1 cellular context compared by ENCODE assay signal in the genomic region with DNA sequence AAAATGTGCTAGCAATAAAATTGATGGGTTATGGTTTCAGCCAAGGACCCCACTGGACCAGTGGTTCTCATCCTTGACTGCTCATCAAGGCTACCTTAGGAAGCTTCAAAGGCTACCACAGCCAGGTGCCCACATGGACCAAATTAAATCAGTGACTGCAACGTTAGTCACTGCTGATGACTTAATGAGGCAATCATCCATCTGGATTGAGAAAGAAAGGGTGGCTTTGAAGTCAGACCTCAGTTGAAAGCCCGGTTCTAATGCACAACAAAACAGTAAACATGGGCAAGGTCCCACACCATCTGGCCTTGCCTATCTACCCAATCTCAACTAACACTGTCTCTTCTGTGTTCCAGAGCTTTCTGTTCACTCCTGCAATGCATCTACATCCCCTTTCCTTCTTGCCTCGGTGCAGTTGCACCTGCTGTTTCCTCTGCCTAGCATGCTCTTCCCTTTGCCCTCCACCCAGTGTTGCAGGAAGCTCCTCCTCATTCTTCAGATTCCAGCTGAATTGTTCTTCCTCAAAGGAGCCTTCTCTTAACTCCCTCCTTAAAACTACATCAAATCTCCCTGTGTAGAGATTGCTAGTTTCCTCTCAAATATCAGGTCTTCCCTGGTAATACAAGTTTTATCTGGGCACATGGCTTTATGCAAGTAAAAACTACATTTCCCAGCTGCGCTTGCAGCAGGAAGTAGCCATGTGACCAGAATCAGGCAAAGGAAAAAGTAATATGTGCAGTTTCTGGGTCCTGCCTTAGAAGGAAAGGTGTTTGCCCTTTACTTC.
TF ChIP-seq lines count a peak whose summit lies in the region.

No MANE protein-coding gene starts in this region.

TF ChIP-seq in HEK293, 187 proteins besides CTCF, POLR2A, EP300 and RAD21 (continued from another document):
- TF ChIP-seq, protein P1, sequence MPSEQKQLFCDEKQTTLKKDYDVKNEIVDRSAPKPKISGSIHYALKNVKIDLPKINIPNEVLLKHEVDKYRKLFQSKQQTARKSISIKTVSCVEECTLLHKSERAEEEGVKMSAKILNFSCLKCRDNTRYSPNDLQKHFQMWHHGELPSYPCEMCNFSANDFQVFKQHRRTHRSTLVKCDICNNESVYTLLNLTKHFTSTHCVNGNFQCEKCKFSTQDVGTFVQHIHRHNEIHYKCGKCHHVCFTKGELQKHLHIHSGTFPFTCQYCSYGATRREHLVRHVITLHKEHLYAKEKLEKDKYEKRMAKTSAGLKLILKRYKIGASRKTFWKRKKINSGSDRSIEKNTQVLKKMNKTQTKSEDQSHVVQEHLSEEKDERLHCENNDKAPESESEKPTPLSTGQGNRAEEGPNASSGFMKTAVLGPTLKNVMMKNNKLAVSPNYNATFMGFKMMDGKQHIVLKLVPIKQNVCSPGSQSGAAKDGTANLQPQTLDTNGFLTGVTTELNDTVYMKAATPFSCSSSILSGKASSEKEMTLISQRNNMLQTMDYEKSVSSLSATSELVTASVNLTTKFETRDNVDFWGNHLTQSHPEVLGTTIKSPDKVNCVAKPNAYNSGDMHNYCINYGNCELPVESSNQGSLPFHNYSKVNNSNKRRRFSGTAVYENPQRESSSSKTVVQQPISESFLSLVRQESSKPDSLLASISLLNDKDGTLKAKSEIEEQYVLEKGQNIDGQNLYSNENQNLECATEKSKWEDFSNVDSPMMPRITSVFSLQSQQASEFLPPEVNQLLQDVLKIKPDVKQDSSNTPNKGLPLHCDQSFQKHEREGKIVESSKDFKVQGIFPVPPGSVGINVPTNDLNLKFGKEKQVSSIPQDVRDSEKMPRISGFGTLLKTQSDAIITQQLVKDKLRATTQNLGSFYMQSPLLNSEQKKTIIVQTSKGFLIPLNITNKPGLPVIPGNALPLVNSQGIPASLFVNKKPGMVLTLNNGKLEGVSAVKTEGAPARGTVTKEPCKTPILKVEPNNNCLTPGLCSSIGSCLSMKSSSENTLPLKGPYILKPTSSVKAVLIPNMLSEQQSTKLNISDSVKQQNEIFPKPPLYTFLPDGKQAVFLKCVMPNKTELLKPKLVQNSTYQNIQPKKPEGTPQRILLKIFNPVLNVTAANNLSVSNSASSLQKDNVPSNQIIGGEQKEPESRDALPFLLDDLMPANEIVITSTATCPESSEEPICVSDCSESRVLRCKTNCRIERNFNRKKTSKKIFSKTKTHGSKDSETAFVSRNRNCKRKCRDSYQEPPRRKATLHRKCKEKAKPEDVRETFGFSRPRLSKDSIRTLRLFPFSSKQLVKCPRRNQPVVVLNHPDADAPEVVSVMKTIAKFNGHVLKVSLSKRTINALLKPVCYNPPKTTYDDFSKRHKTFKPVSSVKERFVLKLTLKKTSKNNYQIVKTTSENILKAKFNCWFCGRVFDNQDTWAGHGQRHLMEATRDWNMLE (tag by site-specific recombination; conservative IDR thresholded peaks at IDR 0.05; ENCODE audit: low read depth) = no peak
- TF ChIP-seq ZNF335 (tag by site-specific recombination; conservative IDR thresholded peaks at IDR 0.05) (peak; percentile 77), RBAK (tag by site-specific recombination; IDR thresholded peaks at IDR 0.05) (no peak), PRDM1 (tag by site-specific recombination; IDR thresholded peaks at IDR 0.05) (no peak), ZNF391 (tag by site-specific recombination; IDR thresholded peaks at IDR 0.05; ENCODE audit: borderline replicate concordance, low read depth) (0 out of 2 replicates have a peak, but pooled peaks have one; percentile 14), ZNF24 (tag by site-specific recombination; IDR thresholded peaks at IDR 0.05) (no peak), ZNF623 (tag by site-specific recombination; IDR thresholded peaks at IDR 0.05) (0 out of 2 replicates have a peak, but pooled peaks have one; percentile 27), ZXDB (tag by site-specific recombination; IDR thresholded peaks at IDR 0.05) (no peak), ZNF660 (tag by site-specific recombination; IDR thresholded peaks at IDR 0.05) (peak; percentile 47; the same call in 1 of the 2 replicates)
- TF ChIP-seq, protein P2, sequence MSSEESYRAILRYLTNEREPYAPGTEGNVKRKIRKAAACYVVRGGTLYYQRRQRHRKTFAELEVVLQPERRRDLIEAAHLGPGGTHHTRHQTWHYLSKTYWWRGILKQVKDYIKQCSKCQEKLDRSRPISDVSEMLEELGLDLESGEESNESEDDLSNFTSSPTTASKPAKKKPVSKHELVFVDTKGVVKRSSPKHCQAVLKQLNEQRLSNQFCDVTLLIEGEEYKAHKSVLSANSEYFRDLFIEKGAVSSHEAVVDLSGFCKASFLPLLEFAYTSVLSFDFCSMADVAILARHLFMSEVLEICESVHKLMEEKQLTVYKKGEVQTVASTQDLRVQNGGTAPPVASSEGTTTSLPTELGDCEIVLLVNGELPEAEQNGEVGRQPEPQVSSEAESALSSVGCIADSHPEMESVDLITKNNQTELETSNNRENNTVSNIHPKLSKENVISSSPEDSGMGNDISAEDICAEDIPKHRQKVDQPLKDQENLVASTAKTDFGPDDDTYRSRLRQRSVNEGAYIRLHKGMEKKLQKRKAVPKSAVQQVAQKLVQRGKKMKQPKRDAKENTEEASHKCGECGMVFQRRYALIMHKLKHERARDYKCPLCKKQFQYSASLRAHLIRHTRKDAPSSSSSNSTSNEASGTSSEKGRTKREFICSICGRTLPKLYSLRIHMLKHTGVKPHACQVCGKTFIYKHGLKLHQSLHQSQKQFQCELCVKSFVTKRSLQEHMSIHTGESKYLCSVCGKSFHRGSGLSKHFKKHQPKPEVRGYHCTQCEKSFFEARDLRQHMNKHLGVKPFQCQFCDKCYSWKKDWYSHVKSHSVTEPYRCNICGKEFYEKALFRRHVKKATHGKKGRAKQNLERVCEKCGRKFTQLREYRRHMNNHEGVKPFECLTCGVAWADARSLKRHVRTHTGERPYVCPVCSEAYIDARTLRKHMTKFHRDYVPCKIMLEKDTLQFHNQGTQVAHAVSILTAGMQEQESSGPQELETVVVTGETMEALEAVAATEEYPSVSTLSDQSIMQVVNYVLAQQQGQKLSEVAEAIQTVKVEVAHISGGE (tag by site-specific recombination; conservative IDR thresholded peaks at IDR 0.05; ENCODE audit: low read depth) = no peak
- TF ChIP-seq, protein P3, sequence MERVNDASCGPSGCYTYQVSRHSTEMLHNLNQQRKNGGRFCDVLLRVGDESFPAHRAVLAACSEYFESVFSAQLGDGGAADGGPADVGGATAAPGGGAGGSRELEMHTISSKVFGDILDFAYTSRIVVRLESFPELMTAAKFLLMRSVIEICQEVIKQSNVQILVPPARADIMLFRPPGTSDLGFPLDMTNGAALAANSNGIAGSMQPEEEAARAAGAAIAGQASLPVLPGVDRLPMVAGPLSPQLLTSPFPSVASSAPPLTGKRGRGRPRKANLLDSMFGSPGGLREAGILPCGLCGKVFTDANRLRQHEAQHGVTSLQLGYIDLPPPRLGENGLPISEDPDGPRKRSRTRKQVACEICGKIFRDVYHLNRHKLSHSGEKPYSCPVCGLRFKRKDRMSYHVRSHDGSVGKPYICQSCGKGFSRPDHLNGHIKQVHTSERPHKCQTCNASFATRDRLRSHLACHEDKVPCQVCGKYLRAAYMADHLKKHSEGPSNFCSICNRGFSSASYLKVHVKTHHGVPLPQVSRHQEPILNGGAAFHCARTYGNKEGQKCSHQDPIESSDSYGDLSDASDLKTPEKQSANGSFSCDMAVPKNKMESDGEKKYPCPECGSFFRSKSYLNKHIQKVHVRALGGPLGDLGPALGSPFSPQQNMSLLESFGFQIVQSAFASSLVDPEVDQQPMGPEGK (tag by site-specific recombination; IDR thresholded peaks at IDR 0.05) = no peak
